20 cellular contexts compared by ENCODE assay signal in genomic region chr6:11471261-11471660, GRCh38.
"Had no signal": no experiment of that assay in that cellular context is flagged by ENCODE, and none has a peak within 500 bp of the region (broad histone marks: within the 10 kb centered on the region; RNA-seq: fewer than 3 reads in every experiment).

No MANE protein-coding gene starts in this region.

- H3K4me1 ChIP-seq: foreskin keratinocyte had no signal

- H3K4me3 Mint-ChIP-seq: mesothelial cell of epicardium, naive B cell had no signal

- ATAC-seq: foreskin keratinocyte, gastrocnemius medialis, heart right ventricle, left cardiac atrium, left lung, left ventricle myocardium superior, lower lobe of right lung, mucosa of descending colon had no signal

- H3K4me3 ChIP-seq: coronary artery, dorsolateral prefrontal cortex, esophagus muscularis mucosa, gastrocnemius medialis, heart right ventricle, left lung, lower lobe of right lung, mucosa of descending colon had no signal

- H3K27ac ChIP-seq: coronary artery, dorsolateral prefrontal cortex, esophagus muscularis mucosa, foreskin keratinocyte, gastrocnemius medialis, heart right ventricle, left lung, lower lobe of right lung had no signal

- H3K27ac Mint-ChIP-seq: mesothelial cell of epicardium had no signal

- H3K9me3 ChIP-seq: esophagus muscularis mucosa, gastrocnemius medialis, heart right ventricle, left lung, lower lobe of right lung, mucosa of descending colon had no signal

- H3K27me3 ChIP-seq: esophagus muscularis mucosa, heart right ventricle, left lung had no signal

- H3K36me3 ChIP-seq: esophagus muscularis mucosa, gastrocnemius medialis, heart right ventricle, left lung, lower lobe of right lung had no signal

- DNase-seq: dermis blood vessel endothelial cell; dorsolateral prefrontal cortex; effector CD4-positive, alpha-beta T cell; effector memory CD4-positive, alpha-beta T cell; foreskin keratinocyte; gastrocnemius medialis; glutamatergic neuron; head of caudate nucleus; heart right ventricle; hippocampal formation; left cardiac atrium; left lung; left ventricle myocardium superior; lower lobe of right lung; mesenchymal stem cell; mucosa of descending colon; naive B cell had no signal

- H3K27me3 Mint-ChIP-seq: naive B cell had no signal

- H3K36me3 Mint-ChIP-seq: mesothelial cell of epicardium, naive B cell had no signal
